Comparison of ENCODE assay signal across 8 cellular contexts in the genomic region with DNA sequence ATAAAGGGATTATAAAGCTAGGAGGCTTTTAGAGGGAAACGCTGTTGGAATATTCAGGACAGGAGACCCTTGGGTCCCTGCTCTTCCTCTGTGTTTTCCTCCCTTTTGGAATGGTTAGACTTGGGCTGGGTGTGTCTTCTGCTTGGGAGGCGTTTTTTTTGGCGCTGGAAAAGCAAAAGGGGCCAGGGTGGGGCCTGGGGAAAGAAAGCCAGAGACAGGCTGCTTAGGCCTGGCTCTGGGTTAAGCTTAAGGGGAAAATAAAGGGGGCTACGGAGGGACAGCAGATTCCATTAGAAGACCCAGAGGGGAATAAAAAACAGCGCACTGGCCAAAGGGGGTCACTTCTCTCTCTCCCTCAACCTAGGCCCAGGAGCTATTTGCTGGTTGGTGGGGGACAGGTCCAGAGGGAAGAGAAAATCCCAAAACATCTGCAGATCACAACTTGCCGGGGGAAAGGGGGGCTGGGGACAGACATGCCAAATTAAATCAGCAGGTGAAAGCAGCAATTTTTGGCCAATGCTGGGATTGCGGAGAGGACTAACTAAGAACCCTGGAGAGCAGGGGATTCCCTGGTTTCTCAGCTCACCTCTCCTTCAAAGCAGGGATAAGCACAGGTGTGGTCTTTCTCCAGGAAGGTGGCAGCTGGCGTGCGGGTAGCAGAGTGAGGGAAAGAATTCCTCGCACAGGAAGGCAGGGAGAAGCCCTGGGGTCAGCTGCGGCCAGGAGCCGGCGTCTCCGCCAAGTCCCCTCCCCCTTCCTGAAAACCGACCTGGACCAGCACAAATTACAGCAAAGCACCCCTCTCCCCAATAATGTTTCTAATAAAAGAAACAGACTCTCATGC.
A peak's percentile ranks its signal among the peaks of the same experiment; 100 is the strongest.
DNase-seq lines count a peak whose midpoint lies in the region; ATAC-seq, FAIRE-seq and TF ChIP-seq lines count a peak whose summit lies in the region.

No MANE protein-coding gene starts in this region.

- H3K4me1 ChIP-seq in HUES6 (ENCODE audit: control insufficient read depth, insufficient read depth, low read length) (peaks cover 24% of the 10 kb centered on the region), ascending aorta (peaks cover 0 to 16% of the 10 kb centered on the region in 2 donors), iPS-20b (ENCODE audit: insufficient read depth, low read length) (peaks cover 21% of the 10 kb centered on the region), small intestine (ENCODE audit: control insufficient read depth in 2 of 2, insufficient read depth in 1 of 2, low read depth in 1 of 2, low read length in 1 of 2) (peaks cover 4 to 9% of the 10 kb centered on the region in 2 donors)

- no peak for TF ChIP-seq CTCF in ascending aorta (IDR thresholded peaks at IDR 0.05)

- no peak for FAIRE-seq in small intestine (lab: Jason Lieb, UNC)

- intact Hi-C loops in ascending aorta (cut with DNase I) = loop anchor here (1.0 to 10.0 kb wide), 8 partner anchors 63 to 619 kb away; a partner anchor contains a TSS

- H3K9ac ChIP-seq in HUES6 (ENCODE audit: low read length) = peak overlapping the region; percentile 92
- H3K9ac ChIP-seq in iPS-20b (ENCODE audit: low read depth, low read length) = peak overlapping the region; percentile 84

- H3K27me3 ChIP-seq in HUES6 (ENCODE audit: control insufficient read depth, insufficient read depth, low read length) = no peaks in the 10 kb centered on the region
- H3K27me3 ChIP-seq in ascending aorta = no peaks in the 10 kb centered on the region
- H3K27me3 ChIP-seq in iPS-20b (ENCODE audit: insufficient read depth, low read length) = peaks cover 5% of the 10 kb centered on the region
- no peaks in the 10 kb centered on the region for H3K27me3 ChIP-seq in small intestine (ENCODE audit: control insufficient read depth in 2 of 2, insufficient read depth in 2 of 2, low read length in 2 of 2)

- H3K9me3 ChIP-seq in HUES6 (ENCODE audit: control insufficient read depth, insufficient read depth, low read depth, low read length) (no peaks in the 10 kb centered on the region), ascending aorta (no peaks in the 10 kb centered on the region), iPS-20b (ENCODE audit: insufficient read depth, low read depth, low read length) (no peaks in the 10 kb centered on the region), small intestine (ENCODE audit: control insufficient read depth, low read depth) (no peaks in the 10 kb centered on the region)

- H3K4me3 ChIP-seq in HUES6 (ENCODE audit: low read depth, low read length) (peak overlapping the region; percentile 88), ascending aorta (peak overlapping the region; percentile 69 to 96), iPS-20b (ENCODE audit: low read length) (peak overlapping the region; percentile 97), small intestine (ENCODE audit: low read depth in 1 of 2, low read length in 2 of 2) (peak overlapping the region; percentile 89 to 97)

- no peaks in the 10 kb centered on the region for H3K36me3 ChIP-seq in HUES6 (ENCODE audit: control insufficient read depth, insufficient read depth, low read length)
- H3K36me3 ChIP-seq in ascending aorta = no peaks in the 10 kb centered on the region
- no peaks in the 10 kb centered on the region for H3K36me3 ChIP-seq in iPS-20b (ENCODE audit: insufficient read depth, low read depth, low read length)
- no peaks in the 10 kb centered on the region for H3K36me3 ChIP-seq in small intestine (ENCODE audit: control insufficient read depth in 2 of 2, insufficient read depth in 2 of 2, low read length in 2 of 2)

- peak overlapping the region; percentile 69; the same call in 1 of the 2 replicates for H3K27ac ChIP-seq in HUES6 (ENCODE audit: low read depth, low read length)
- peak overlapping the region; percentile 92 to 95 for H3K27ac ChIP-seq in ascending aorta
- H3K27ac ChIP-seq in iPS-20b (ENCODE audit: low read length) = peak overlapping the region; percentile 32
- peak overlapping the region in 1 of 2 donors; percentile 97 for H3K27ac ChIP-seq in small intestine (ENCODE audit: low read depth in 1 of 2, low read length in 1 of 2)

- 17 to 25% (median 22%) methylated on average over 14 to 15 of the region's 15 CpGs for WGBS in small intestine, 3 donors

- DNase-seq in AG20443 (ENCODE audit: low spot score) (peak; percentile 25), ascending aorta (ENCODE audit: low spot score in 2 of 2) (peak in 1 of 2 donors; percentile 69), small intestine (peak; percentile 29), KG1 (lab: John Stamatoyannopoulos, UW) (no peak)

- ATAC-seq in HG02571 (IDR thresholded peaks at IDR 0.05; ENCODE audit: unreplicated experiment) (no peak), GM18520 (IDR thresholded peaks at IDR 0.05; ENCODE audit: unreplicated experiment) (no peak)
